In the genomic region with DNA sequence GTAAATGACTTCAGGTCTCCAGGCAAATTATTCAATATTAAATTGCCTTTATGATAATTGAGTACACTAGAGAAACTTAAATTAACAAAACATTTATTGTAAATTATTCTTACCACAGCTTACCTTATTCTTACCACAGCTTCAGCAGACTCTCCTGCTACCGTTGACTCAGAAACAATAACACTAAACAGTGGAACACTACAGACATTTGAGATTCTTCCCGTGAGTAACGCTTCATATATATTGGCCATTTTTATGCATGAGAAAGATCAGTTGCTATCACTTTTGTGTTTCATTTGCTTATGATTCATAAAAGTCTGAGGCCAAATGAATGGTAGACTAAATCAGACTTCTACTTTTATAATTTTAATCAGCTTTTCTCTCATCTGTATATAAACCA, we compare ENCODE assay signal across 1 cellular context.
TF ChIP-seq lines count a peak whose summit lies in the region.

No MANE protein-coding gene starts in this region.

TF ChIP-seq in IMR-90, 13 proteins besides CTCF, POLR2A, EP300 and RAD21:
- TF ChIP-seq MAZ (IDR thresholded peaks at IDR 0.05; ENCODE audit: borderline replicate concordance, low read depth, low read length) (no peak), CHD1 (IDR thresholded peaks at IDR 0.05; ENCODE audit: low read depth, low read length) (no peak), SMC3 (IDR thresholded peaks at IDR 0.05; ENCODE audit: low read depth, low read length) (no peak)
TF ChIP-seq in IMR-90: peak in this region for 0.
